Comparison of ENCODE assay signal across 13 cellular contexts in the genomic region with DNA sequence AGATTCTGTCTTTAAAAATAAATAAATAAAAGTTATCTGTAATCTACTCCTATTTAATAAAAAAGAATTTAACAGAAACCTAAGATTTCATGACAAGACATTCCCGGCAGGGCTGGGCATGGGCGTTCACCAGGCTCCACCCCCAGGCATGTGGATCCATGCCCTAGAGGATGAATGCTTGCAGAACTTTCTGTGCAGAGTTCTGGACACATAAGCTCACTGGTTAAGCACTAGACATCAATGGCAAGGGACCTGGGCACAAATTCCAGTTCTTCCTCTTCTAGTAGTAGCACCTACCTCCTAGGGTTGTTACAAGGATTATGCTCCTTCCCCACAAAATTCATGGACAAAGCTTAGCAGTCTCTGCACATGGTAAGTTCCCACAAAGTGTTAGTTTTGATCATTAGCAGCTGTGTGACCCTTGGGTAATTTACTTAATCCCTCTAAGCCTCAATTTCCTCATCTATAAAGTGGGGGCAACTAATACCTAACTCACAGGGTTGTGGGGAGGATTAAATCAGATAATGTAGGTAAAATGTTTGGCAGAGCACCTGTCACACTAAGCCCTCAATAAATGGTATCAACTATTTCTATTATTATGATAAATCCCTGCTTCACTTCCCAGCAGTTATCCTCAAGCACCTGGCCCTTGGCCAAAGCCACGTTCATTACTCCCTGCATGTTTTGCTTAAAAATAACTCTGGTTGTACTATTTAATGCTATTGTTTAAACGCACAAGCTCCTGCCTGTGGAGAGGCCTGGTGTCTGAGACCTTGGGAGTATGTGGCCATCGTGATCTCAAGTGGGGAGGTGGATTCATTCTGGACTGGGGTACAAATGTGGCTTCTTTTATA. TPM values are rescaled to one million over a fixed set of nuclear protein-coding genes. Genes with fewer than 3 reads are reported as not detected.
DNase-seq lines count a peak whose midpoint lies in the region; ATAC-seq and TF ChIP-seq lines count a peak whose summit lies in the region.
"Had no signal": no experiment of that assay in that cellular context is flagged by ENCODE, and none has a peak within 500 bp of the region (broad histone marks: within the 10 kb centered on the region; RNA-seq: fewer than 3 reads in every experiment).

No MANE protein-coding gene starts in this region.

- H3K4me1 Mint-ChIP-seq in T-helper 2 cell treated with Interferon-gamma antibody and Interleukin-4, amounts not matched to agents 5 μg/mL and 100 μg/mL, for 36 hours (ENCODE audit: low read depth) = peaks cover 21% of the 10 kb centered on the region

- no peak overlapping the region for H3K27ac Mint-ChIP-seq in T-helper 2 cell treated with Interferon-gamma antibody and Interleukin-4, amounts not matched to agents 5 μg/mL and 100 μg/mL, for 36 hours

- ATAC-seq in left colon (no peak), GM21367 (IDR thresholded peaks at IDR 0.05; ENCODE audit: unreplicated experiment) (no peak)

- DNase-seq in AG08395 (ENCODE audit: low spot score) = peak; percentile 55
- peak; percentile 68 for DNase-seq in EH (ENCODE audit: low read depth)
- peak; percentile 8 for DNase-seq in RPMI7951 (ENCODE audit: low read depth)
- DNase-seq in fibroblast of the aortic adventitia (ENCODE audit: low read depth) = peak; percentile 72
- no peak for DNase-seq in globus pallidus (ENCODE audit: low spot score)
- no peak for DNase-seq in left colon
- no peak for DNase-seq in T-helper 2 cell treated with Interferon-gamma antibody and Interleukin-4, amounts not matched to agents 5 μg/mL and 100 μg/mL, for 36 hours (ENCODE audit: low spot score)
- DNase-seq: activated naive CD8-positive, alpha-beta T cell treated with anti-CD3 and anti-CD28 coated beads, Interleukin-2, amount 10 ng/mL, durations not matched to agents 7 days and 5 days had no signal

- no peak for TF ChIP-seq CTCF in fibroblast of the aortic adventitia (IDR thresholded peaks at IDR 0.05; ENCODE audit: insufficient read depth, low read length)

- intact Hi-C loops in left colon (cut with DNase I, micrococcal nuclease) = no loop called here

- no peaks in the 10 kb centered on the region for H3K9me3 Mint-ChIP-seq in T-helper 2 cell treated with Interferon-gamma antibody and Interleukin-4, amounts not matched to agents 5 μg/mL and 100 μg/mL, for 36 hours
- H3K9me3 Mint-ChIP-seq: activated naive CD8-positive, alpha-beta T cell treated with anti-CD3 and anti-CD28 coated beads, Interleukin-2, amount 10 ng/mL, durations not matched to agents 7 days and 5 days; CD14-positive monocyte had no signal

- no peaks in the 10 kb centered on the region for H3K27me3 Mint-ChIP-seq in T-helper 2 cell treated with Interferon-gamma antibody and Interleukin-4, amounts not matched to agents 5 μg/mL and 100 μg/mL, for 36 hours (ENCODE audit: low read depth)
- H3K27me3 Mint-ChIP-seq: activated naive CD8-positive, alpha-beta T cell treated with anti-CD3 and anti-CD28 coated beads, Interleukin-2, amount 10 ng/mL, durations not matched to agents 7 days and 5 days had no signal

- H3K36me3 Mint-ChIP-seq in T-helper 2 cell treated with Interferon-gamma antibody and Interleukin-4, amounts not matched to agents 5 μg/mL and 100 μg/mL, for 36 hours (ENCODE audit: low read depth) = peaks cover 28% of the 10 kb centered on the region

- H3K4me3 ChIP-seq in fibroblast of the aortic adventitia (ENCODE audit: low read depth, low read length) = no peak overlapping the region
- H3K4me3 ChIP-seq: hepatocyte, lung had no signal

- no peak overlapping the region for H3K4me3 Mint-ChIP-seq in T-helper 2 cell treated with Interferon-gamma antibody and Interleukin-4, amounts not matched to agents 5 μg/mL and 100 μg/mL, for 36 hours
- H3K4me3 Mint-ChIP-seq: activated naive CD8-positive, alpha-beta T cell treated with anti-CD3 and anti-CD28 coated beads, Interleukin-2, amount 10 ng/mL, durations not matched to agents 7 days and 5 days; CD14-positive monocyte had no signal

RNA-seq across cellular contexts. Expression of gene GALNT6, which starts 9.8 kb away (rescaled TPM):
- total RNA-seq in RPMI7951 (2014; rRNA removed; shearing (Covaris generic)) = 18.5 and 31.3 TPM in 2 replicates
- total RNA-seq in fibroblast of the aortic adventitia (ENCODE audit: low replicate concordance) = 0.74 and 22.1 TPM in 2 replicates
- 10 to 100 TPM; 31.4 to 41.0 TPM for total RNA-seq in left colon

RNA-seq across cellular contexts. Expression of gene CELA1, which starts 35.0 kb away (rescaled TPM):
- total RNA-seq in RPMI7951 (2014; rRNA removed; shearing (Covaris generic)) = 0.10 TPM in 1 of 2 replicates, not detected in the other
- total RNA-seq in fibroblast of the aortic adventitia (ENCODE audit: low replicate concordance) = 0.25 TPM in 1 of 2 replicates, not detected in the other
- not detected for total RNA-seq in left colon
- total RNA-seq: activated naive CD8-positive, alpha-beta T cell treated with anti-CD3 and anti-CD28 coated beads, Interleukin-2, amount 10 ng/mL, durations not matched to agents 7 days and 5 days; hepatocyte; lung; omental fat pad had no signal

RNA-seq across cellular contexts. Expression of gene SLC4A8, which starts 43.2 kb away (rescaled TPM):
- 0.78 and 0.96 TPM in 2 replicates for total RNA-seq in RPMI7951 (2014; rRNA removed; shearing (Covaris generic))
- total RNA-seq in fibroblast of the aortic adventitia (ENCODE audit: low replicate concordance) (4.7 and 8.4 TPM in 2 replicates), left colon (1 to 10 TPM in 1 of 2 donors, under 1 TPM in 1; 0.67 to 1.8 TPM)

RNA-seq across cellular contexts. Expression of gene BIN2, which starts 57.5 kb away (rescaled TPM):
- total RNA-seq in RPMI7951 (2014; rRNA removed; shearing (Covaris generic)) = not detected in 2 replicates
- total RNA-seq in fibroblast of the aortic adventitia (ENCODE audit: low replicate concordance) (under 0.01 TPM in 1 of 2 replicates, not detected in the other), left colon (1 to 10 TPM; 6.3 to 8.0 TPM)

Comparison
In these comparisons a context has a peak if more than half of its experiments do, and no peak if none do; other contexts are left out.
1. DNase-seq: peak in AG08395 (single experiment), EH (single experiment), RPMI7951 (single experiment) and fibroblast of the aortic adventitia (single experiment); none in globus pallidus (single experiment), left colon (0 of 2) and T-helper 2 cell treated with Interferon-gamma antibody and Interleukin-4, amounts not matched to agents 5 μg/mL and 100 μg/mL, for 36 hours (single experiment).